12 cellular contexts compared by ENCODE assay signal in the genomic region with DNA sequence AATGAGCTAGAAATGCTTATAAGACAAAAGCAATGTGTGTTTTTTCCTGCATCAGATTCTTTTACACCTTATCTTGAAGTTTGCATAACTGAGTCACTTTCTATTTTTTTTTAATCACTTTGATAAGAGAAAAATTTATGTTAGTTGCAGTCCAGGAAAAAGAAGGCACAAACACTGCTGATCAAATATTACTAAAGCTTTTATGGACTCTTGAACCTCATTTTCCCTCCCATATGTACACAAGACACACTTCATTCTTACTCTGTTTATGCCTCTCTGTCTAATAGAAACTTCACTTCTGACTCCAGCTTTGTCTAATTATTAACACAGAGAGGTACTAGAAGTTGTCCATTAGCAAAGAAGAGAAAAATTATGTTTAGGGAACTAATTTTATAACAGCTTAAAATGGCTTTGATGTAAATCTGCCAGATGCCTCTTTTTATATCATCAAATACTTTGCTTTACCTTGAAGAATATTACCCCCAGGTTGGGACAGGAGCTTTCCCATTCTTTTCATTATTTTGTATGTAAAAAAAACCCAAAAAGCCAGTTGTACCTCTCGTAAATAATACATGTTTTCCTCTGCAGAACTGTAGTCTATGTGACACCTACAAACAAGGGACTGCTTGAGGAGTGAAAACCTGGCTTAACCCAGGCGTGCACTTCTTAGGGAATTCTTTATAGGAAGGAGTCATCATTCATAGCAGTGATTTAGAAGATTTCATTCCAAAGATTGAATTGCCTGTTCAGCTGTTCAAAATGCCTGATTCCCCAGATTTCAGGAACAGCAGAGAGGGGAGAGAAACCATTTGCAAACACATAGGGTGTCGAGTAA.
DNase-seq lines count a peak whose midpoint lies in the region; ATAC-seq, FAIRE-seq and TF ChIP-seq lines count a peak whose summit lies in the region.
"Had no signal": no experiment of that assay in that cellular context is flagged by ENCODE, and none has a peak within 500 bp of the region (broad histone marks: within the 10 kb centered on the region; RNA-seq: fewer than 3 reads in every experiment).

No MANE protein-coding gene starts in this region.

- no peak overlapping the region for H3K4me3 Mint-ChIP-seq in GM23338
- H3K4me3 Mint-ChIP-seq in CD4-positive, alpha-beta T cell: no peak overlapping the region
- H3K4me3 Mint-ChIP-seq: CD14-positive monocyte had no signal

- H4K20me1 ChIP-seq in GM23338 (replicated peaks; ENCODE audit: insufficient read depth): peaks cover 45% of the 10 kb centered on the region

- H3K9me3 ChIP-seq in mucosa of stomach (ENCODE audit: control insufficient read depth, low read length): no peaks in the 10 kb centered on the region
- no peaks in the 10 kb centered on the region for H3K9me3 ChIP-seq in CD4-positive, alpha-beta T cell (ENCODE audit: control insufficient read depth, low read length)
- H3K9me3 ChIP-seq: ascending aorta had no signal

- H3K27ac Mint-ChIP-seq in GM23338: peak overlapping the region; percentile 37; the same call in 1 of the 2 replicates
- H3K27ac Mint-ChIP-seq in CD4-positive, alpha-beta T cell: no peak overlapping the region

- H3K4me2 ChIP-seq in GM23338: no peak overlapping the region

- intact Hi-C loops in CD4-positive, alpha-beta T cell (cut with DNase I, micrococcal nuclease): no loop called here

- peaks cover 17% of the 10 kb centered on the region for H3K36me3 Mint-ChIP-seq in GM23338 (ENCODE audit: low read depth)
- no peaks in the 10 kb centered on the region for H3K36me3 Mint-ChIP-seq in CD4-positive, alpha-beta T cell (ENCODE audit: low read depth)

- H3F3A ChIP-seq in GM23338 (replicated peaks; ENCODE audit: low read depth): no peaks in the 10 kb centered on the region

- no peak overlapping the region for H3K4me3 ChIP-seq in GM23338
- no peak overlapping the region for H3K4me3 ChIP-seq in mucosa of stomach (ENCODE audit: low read length)
- H3K4me3 ChIP-seq: ascending aorta had no signal

- H2AFZ ChIP-seq in GM23338: no peak overlapping the region

- peaks cover 68% of the 10 kb centered on the region for H3K4me1 ChIP-seq in GM23338 (ENCODE audit: insufficient read depth)
- peaks cover 64% of the 10 kb centered on the region for H3K4me1 ChIP-seq in mucosa of stomach (ENCODE audit: control insufficient read depth, insufficient read depth, low read length)

- H3K36me3 ChIP-seq in GM23338 (ENCODE audit: insufficient read depth) (no peaks in the 10 kb centered on the region), mucosa of stomach (ENCODE audit: control insufficient read depth, insufficient read depth, low read length) (no peaks in the 10 kb centered on the region)
- H3K36me3 ChIP-seq: ascending aorta had no signal

- POLR2A ChIA-PET in CD4-positive, alpha-beta T cell (lab: Charles Lee): no interaction called here

- TF ChIP-seq CTCF in GM23338 (conservative IDR thresholded peaks at IDR 0.05; ENCODE audit: low read depth in 2 of 2): no peak
- TF ChIP-seq CTCF in CD4-positive, alpha-beta T cell (IDR thresholded peaks at IDR 0.05): no peak

- H3K9me2 ChIP-seq in GM23338 (ENCODE audit: insufficient read depth): no peaks in the 10 kb centered on the region; the same call in 1 of the 2 replicates

- peaks cover 95% of the 10 kb centered on the region for H3K79me2 ChIP-seq in GM23338 (replicated peaks; ENCODE audit: insufficient read depth)

- ATAC-seq in GM23338: no peak
- no peak for ATAC-seq in CD4-positive, alpha-beta T cell (ENCODE audit: poor library complexity)
- ATAC-seq: Panc1 had no signal

- H3K4me1 Mint-ChIP-seq in GM23338: peaks cover 67% of the 10 kb centered on the region
- no peaks in the 10 kb centered on the region for H3K4me1 Mint-ChIP-seq in CD4-positive, alpha-beta T cell (ENCODE audit: low read depth)

- DNase-seq in DMS53 (lab: John Stamatoyannopoulos, UW) (peak; percentile 74), GM23338 (ENCODE audit: low spot score) (no peak), NCI-H2107 (lab: John Stamatoyannopoulos, UW) (no peak), HK-2 (ENCODE audit: unreplicated experiment) (no peak), urothelium cell line (ENCODE audit: low spot score) (no peak)
- DNase-seq in CD4-positive, alpha-beta T cell: no peak
- DNase-seq: activated CD4-positive, alpha-beta T cell treated with anti-CD3 and anti-CD28 coated beads for 4 hours had no signal

- H3K9me3 Mint-ChIP-seq in GM23338: no peaks in the 10 kb centered on the region
- no peaks in the 10 kb centered on the region for H3K9me3 Mint-ChIP-seq in CD4-positive, alpha-beta T cell

- no peak overlapping the region for H3K27ac ChIP-seq in GM23338 (ENCODE audit: low read depth)
- peak overlapping the region; percentile 52 for H3K27ac ChIP-seq in angular gyrus (ENCODE audit: low read depth, low read length)
- H3K27ac ChIP-seq in CD4-positive, alpha-beta T cell (ENCODE audit: low read depth, low read length): no peak overlapping the region
- H3K27ac ChIP-seq: ascending aorta had no signal

- no peak for FAIRE-seq in urothelium cell line (lab: Jason Lieb, UNC)

- H3K9ac ChIP-seq in mucosa of stomach (ENCODE audit: low read length): peak overlapping the region; percentile 51

- H3K27me3 ChIP-seq in GM23338 (ENCODE audit: insufficient read depth) (no peaks in the 10 kb centered on the region), mucosa of stomach (ENCODE audit: control insufficient read depth, insufficient read depth, low read length) (no peaks in the 10 kb centered on the region)
- no peaks in the 10 kb centered on the region for H3K27me3 ChIP-seq in CD4-positive, alpha-beta T cell (ENCODE audit: control insufficient read depth, insufficient read depth, low read length)
- H3K27me3 ChIP-seq: ascending aorta had no signal

- CTCF ChIA-PET in CD4-positive, alpha-beta T cell (lab: Charles Lee): interaction anchor here (1.1 kb wide), 1 partner anchor 10 kb away, joined by 3 read pairs; no protein-coding TSS in a partner anchor

- peaks cover 1% of the 10 kb centered on the region for H3K27me3 Mint-ChIP-seq in GM23338 (ENCODE audit: insufficient read depth, low read depth, poor library complexity)
- no peaks in the 10 kb centered on the region for H3K27me3 Mint-ChIP-seq in CD4-positive, alpha-beta T cell

TF ChIP-seq in GM23338, 12 proteins besides CTCF, POLR2A, EP300 and RAD21 (continues in another document):
- TF ChIP-seq REST (IDR thresholded peaks at IDR 0.05; ENCODE audit: unreplicated experiment) (no peak), EZH2 (IDR thresholded peaks at IDR 0.05; ENCODE audit: low read depth, unreplicated experiment) (no peak), EZH2phosphoT487 (IDR thresholded peaks at IDR 0.05; ENCODE audit: unreplicated experiment) (no peak), JUNB (IDR thresholded peaks at IDR 0.05; ENCODE audit: unreplicated experiment) (no peak), ZNF331 (CRISPR knock-in tag; IDR thresholded peaks at IDR 0.05; ENCODE audit: low read depth) (no peak), NANOG (IDR thresholded peaks at IDR 0.05; ENCODE audit: borderline replicate concordance) (no peak), POLR2AphosphoS5 (IDR thresholded peaks at IDR 0.05; ENCODE audit: low read depth) (no peak), STAT1 (IDR thresholded peaks at IDR 0.05; ENCODE audit: unreplicated experiment) (no peak), ZNF114 (CRISPR knock-in tag; IDR thresholded peaks at IDR 0.05) (no peak)
- TF ChIP-seq, protein P1, sequence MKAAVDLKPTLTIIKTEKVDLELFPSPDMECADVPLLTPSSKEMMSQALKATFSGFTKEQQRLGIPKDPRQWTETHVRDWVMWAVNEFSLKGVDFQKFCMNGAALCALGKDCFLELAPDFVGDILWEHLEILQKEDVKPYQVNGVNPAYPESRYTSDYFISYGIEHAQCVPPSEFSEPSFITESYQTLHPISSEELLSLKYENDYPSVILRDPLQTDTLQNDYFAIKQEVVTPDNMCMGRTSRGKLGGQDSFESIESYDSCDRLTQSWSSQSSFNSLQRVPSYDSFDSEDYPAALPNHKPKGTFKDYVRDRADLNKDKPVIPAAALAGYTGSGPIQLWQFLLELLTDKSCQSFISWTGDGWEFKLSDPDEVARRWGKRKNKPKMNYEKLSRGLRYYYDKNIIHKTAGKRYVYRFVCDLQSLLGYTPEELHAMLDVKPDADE (IDR thresholded peaks at IDR 0.05): no peak
